ENCODE assay signal across 1 cellular context in genomic region chr2:74415762-74416395, GRCh38.
TF ChIP-seq lines count a peak whose summit lies in the region.

No MANE protein-coding gene starts in this region.

TF ChIP-seq in GM12878, 131 proteins besides CTCF, POLR2A, EP300 and RAD21:
- TF ChIP-seq CHD4 (IDR thresholded peaks at IDR 0.05): no peak
- TF ChIP-seq CREM (IDR thresholded peaks at IDR 0.05; ENCODE audit: low read depth): no peak
- TF ChIP-seq PBX3 (IDR thresholded peaks at IDR 0.05; ENCODE audit: insufficient replicate concordance, low read depth, low read length): no peak
- no peak for TF ChIP-seq BCL3 (IDR thresholded peaks at IDR 0.05; ENCODE audit: borderline replicate concordance, insufficient read depth, low read depth, low read length, poor library complexity, severe bottlenecking)
- TF ChIP-seq BCL11A (IDR thresholded peaks at IDR 0.05; ENCODE audit: low read depth, low read length): no peak
- TF ChIP-seq CHD2 (IDR thresholded peaks at IDR 0.05; ENCODE audit: borderline replicate concordance, low read depth, low read length): no peak
- no peak for TF ChIP-seq NKRF (conservative IDR thresholded peaks at IDR 0.05)
- no peak for TF ChIP-seq TAF1 (IDR thresholded peaks at IDR 0.05; ENCODE audit: borderline replicate concordance, low read depth, low read length)
- TF ChIP-seq SIN3A (IDR thresholded peaks at IDR 0.05; ENCODE audit: low read depth, low read length): no peak
- TF ChIP-seq CUX1 (IDR thresholded peaks at IDR 0.05; ENCODE audit: insufficient replicate concordance, low read depth, low read length): no peak
- TF ChIP-seq, protein P1, sequence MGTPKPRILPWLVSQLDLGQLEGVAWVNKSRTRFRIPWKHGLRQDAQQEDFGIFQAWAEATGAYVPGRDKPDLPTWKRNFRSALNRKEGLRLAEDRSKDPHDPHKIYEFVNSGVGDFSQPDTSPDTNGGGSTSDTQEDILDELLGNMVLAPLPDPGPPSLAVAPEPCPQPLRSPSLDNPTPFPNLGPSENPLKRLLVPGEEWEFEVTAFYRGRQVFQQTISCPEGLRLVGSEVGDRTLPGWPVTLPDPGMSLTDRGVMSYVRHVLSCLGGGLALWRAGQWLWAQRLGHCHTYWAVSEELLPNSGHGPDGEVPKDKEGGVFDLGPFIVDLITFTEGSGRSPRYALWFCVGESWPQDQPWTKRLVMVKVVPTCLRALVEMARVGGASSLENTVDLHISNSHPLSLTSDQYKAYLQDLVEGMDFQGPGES (IDR thresholded peaks at IDR 0.05): no peak
- no peak for TF ChIP-seq NRF1 (conservative IDR thresholded peaks at IDR 0.05; ENCODE audit: low read depth, low read length)
- no peak for TF ChIP-seq MEF2B (IDR thresholded peaks at IDR 0.05; ENCODE audit: partially characterized antibody, poor library complexity, severe bottlenecking)
